Comparison of ENCODE assay signal across 1 cellular context in the genomic region with DNA sequence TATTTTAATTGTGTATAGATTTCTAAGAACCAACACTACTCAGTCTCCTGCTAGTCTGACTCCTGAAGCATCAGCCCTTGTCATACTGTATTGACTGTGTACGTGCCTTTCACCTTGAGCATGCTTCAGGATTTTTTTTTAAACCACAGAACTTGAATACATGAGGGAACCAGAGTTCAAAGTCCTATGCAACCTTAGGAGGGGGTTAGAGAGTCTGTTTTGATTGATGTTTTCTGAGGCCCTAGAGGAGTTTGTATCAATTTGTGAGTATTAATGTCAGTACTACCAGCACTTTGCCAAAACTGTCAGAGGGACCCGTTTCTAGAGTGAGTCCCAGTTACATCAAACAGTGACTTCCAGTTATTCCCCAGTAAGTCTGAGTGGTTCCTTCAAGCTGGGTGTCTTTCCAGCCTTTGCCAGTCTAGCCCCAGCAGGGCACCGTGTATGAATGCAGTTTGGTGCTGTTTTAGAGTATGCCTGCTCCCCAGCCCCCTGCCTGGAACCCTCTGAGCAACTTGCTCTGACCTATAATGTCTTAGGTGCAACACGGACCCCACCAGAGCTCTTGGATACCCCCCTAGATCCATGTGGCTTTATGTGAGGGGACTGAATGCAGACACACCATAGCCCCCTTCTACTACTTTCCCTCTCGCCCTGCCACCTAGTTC.
TF ChIP-seq lines count a peak whose summit lies in the region.

No MANE protein-coding gene starts in this region.

TF ChIP-seq in HepG2, 621 proteins besides CTCF, POLR2A, EP300 and RAD21 (continued from another document and continues in another):
- TF ChIP-seq LBX2 (CRISPR knock-in tag; IDR thresholded peaks at IDR 0.05; ENCODE audit: borderline replicate concordance): no peak
- TF ChIP-seq NR3C1 (CRISPR knock-in tag; IDR thresholded peaks at IDR 0.05): no peak
- no peak for TF ChIP-seq BRD4 (CRISPR knock-in tag; IDR thresholded peaks at IDR 0.05)
- TF ChIP-seq ZMYM3 (CRISPR knock-in tag; IDR thresholded peaks at IDR 0.05): peak; percentile 30; the same call in 1 of the 2 replicates
- no peak for TF ChIP-seq ZNF737 (CRISPR knock-in tag; IDR thresholded peaks at IDR 0.05; ENCODE audit: borderline replicate concordance)
- TF ChIP-seq HNRNPK (IDR thresholded peaks at IDR 0.05; ENCODE audit: low read depth, low read length, poor library complexity, severe bottlenecking): no peak
- TF ChIP-seq GFI1 (CRISPR knock-in tag; IDR thresholded peaks at IDR 0.05; ENCODE audit: borderline replicate concordance): 0 out of 2 replicates have a peak, but pooled peaks have one; percentile 71
- TF ChIP-seq, protein P1, sequence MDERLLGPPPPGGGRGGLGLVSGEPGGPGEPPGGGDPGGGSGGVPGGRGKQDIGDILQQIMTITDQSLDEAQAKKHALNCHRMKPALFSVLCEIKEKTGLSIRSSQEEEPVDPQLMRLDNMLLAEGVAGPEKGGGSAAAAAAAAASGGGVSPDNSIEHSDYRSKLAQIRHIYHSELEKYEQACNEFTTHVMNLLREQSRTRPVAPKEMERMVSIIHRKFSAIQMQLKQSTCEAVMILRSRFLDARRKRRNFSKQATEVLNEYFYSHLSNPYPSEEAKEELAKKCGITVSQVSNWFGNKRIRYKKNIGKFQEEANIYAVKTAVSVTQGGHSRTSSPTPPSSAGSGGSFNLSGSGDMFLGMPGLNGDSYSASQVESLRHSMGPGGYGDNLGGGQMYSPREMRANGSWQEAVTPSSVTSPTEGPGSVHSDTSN (CRISPR knock-in tag; IDR thresholded peaks at IDR 0.05): peak; percentile 47; the same call in 1 of the 2 replicates
- no peak for TF ChIP-seq SNRNP70 (IDR thresholded peaks at IDR 0.05; ENCODE audit: low read depth, low read length)
- no peak for TF ChIP-seq ZNF660 (CRISPR knock-in tag; IDR thresholded peaks at IDR 0.05; ENCODE audit: borderline replicate concordance, low read depth)
- TF ChIP-seq KAT8 (CRISPR knock-in tag; IDR thresholded peaks at IDR 0.05): peak; percentile 59; the same call in 1 of the 2 replicates
- TF ChIP-seq ZMYM4 (CRISPR knock-in tag; IDR thresholded peaks at IDR 0.05): 0 out of 2 replicates have a peak, but pooled peaks have one; percentile 49
- TF ChIP-seq MZF1 (CRISPR knock-in tag; IDR thresholded peaks at IDR 0.05; ENCODE audit: borderline replicate concordance): no peak
- 0 out of 2 replicates have a peak, but pooled peaks have one; percentile 20 for TF ChIP-seq GATAD1 (CRISPR knock-in tag; IDR thresholded peaks at IDR 0.05)
- no peak for TF ChIP-seq ZNF558 (CRISPR knock-in tag; IDR thresholded peaks at IDR 0.05; ENCODE audit: borderline replicate concordance)
- TF ChIP-seq ZSCAN29 (CRISPR knock-in tag; conservative IDR thresholded peaks at IDR 0.05): 0 out of 2 replicates have a peak, but pooled peaks have one; percentile 16
- no peak for TF ChIP-seq ZBTB3 (CRISPR knock-in tag; IDR thresholded peaks at IDR 0.05; ENCODE audit: borderline replicate concordance, low read depth)
- TF ChIP-seq AKNA (CRISPR knock-in tag; IDR thresholded peaks at IDR 0.05; ENCODE audit: borderline replicate concordance): no peak
- no peak for TF ChIP-seq PHB2 (IDR thresholded peaks at IDR 0.05; ENCODE audit: partially characterized antibody)
- 0 out of 2 replicates have a peak, but pooled peaks have one; percentile 58 for TF ChIP-seq YEATS2 (CRISPR knock-in tag; IDR thresholded peaks at IDR 0.05; ENCODE audit: borderline replicate concordance)
- no peak for TF ChIP-seq ZNF354B (CRISPR knock-in tag; IDR thresholded peaks at IDR 0.05)
- no peak for TF ChIP-seq UBTF (CRISPR knock-in tag; IDR thresholded peaks at IDR 0.05)
- TF ChIP-seq MED1 (CRISPR knock-in tag; IDR thresholded peaks at IDR 0.05): peak; percentile 79
- TF ChIP-seq ZNF703 (CRISPR knock-in tag; IDR thresholded peaks at IDR 0.05; ENCODE audit: borderline replicate concordance): no peak
- TF ChIP-seq DPF2 (CRISPR knock-in tag; IDR thresholded peaks at IDR 0.05; ENCODE audit: borderline replicate concordance, low read depth): peak; percentile 44; the same call in 1 of the 2 replicates
- no peak for TF ChIP-seq PTBP1 (IDR thresholded peaks at IDR 0.05; ENCODE audit: low read depth, low read length, poor library complexity, severe bottlenecking)
- peak; percentile 89 for TF ChIP-seq MIXL1 (CRISPR knock-in tag; IDR thresholded peaks at IDR 0.05)
- TF ChIP-seq RARG (CRISPR knock-in tag; IDR thresholded peaks at IDR 0.05; ENCODE audit: low read depth): no peak
- no peak for TF ChIP-seq ZNF879 (CRISPR knock-in tag; IDR thresholded peaks at IDR 0.05)
- no peak for TF ChIP-seq ZNF12 (CRISPR knock-in tag; IDR thresholded peaks at IDR 0.05)
- no peak for TF ChIP-seq TMF1 (CRISPR knock-in tag; IDR thresholded peaks at IDR 0.05; ENCODE audit: low read depth)
- TF ChIP-seq ZEB1 (IDR thresholded peaks at IDR 0.05; ENCODE audit: insufficient replicate concordance, low read depth): peak; percentile 42
- TF ChIP-seq ZNF777 (CRISPR knock-in tag; IDR thresholded peaks at IDR 0.05): no peak
- no peak for TF ChIP-seq TCF7L2 (IDR thresholded peaks at IDR 0.05; ENCODE audit: low read depth, low read length)
- TF ChIP-seq MED8 (CRISPR knock-in tag; IDR thresholded peaks at IDR 0.05; ENCODE audit: insufficient replicate concordance): no peak
- 0 out of 2 replicates have a peak, but pooled peaks have one; percentile 61 for TF ChIP-seq TRAFD1 (CRISPR knock-in tag; IDR thresholded peaks at IDR 0.05; ENCODE audit: borderline replicate concordance)
- no peak for TF ChIP-seq GZF1 (CRISPR knock-in tag; IDR thresholded peaks at IDR 0.05)
- no peak for TF ChIP-seq NR0B2 (CRISPR knock-in tag; IDR thresholded peaks at IDR 0.05)
- no peak for TF ChIP-seq ZNF121 (CRISPR knock-in tag; IDR thresholded peaks at IDR 0.05)
- TF ChIP-seq ARID5B (CRISPR knock-in tag; IDR thresholded peaks at IDR 0.05): peak; percentile 95
- TF ChIP-seq, protein P2, sequence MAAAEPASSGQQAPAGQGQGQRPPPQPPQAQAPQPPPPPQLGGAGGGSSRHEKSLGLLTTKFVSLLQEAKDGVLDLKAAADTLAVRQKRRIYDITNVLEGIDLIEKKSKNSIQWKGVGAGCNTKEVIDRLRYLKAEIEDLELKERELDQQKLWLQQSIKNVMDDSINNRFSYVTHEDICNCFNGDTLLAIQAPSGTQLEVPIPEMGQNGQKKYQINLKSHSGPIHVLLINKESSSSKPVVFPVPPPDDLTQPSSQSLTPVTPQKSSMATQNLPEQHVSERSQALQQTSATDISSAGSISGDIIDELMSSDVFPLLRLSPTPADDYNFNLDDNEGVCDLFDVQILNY (CRISPR knock-in tag; conservative IDR thresholded peaks at IDR 0.05): no peak
- TF ChIP-seq ATAD3A (CRISPR knock-in tag; IDR thresholded peaks at IDR 0.05): no peak
- no peak for TF ChIP-seq ZNF503 (CRISPR knock-in tag; IDR thresholded peaks at IDR 0.05)
